ENCODE assay signal across 8 cellular contexts in the genomic region with DNA sequence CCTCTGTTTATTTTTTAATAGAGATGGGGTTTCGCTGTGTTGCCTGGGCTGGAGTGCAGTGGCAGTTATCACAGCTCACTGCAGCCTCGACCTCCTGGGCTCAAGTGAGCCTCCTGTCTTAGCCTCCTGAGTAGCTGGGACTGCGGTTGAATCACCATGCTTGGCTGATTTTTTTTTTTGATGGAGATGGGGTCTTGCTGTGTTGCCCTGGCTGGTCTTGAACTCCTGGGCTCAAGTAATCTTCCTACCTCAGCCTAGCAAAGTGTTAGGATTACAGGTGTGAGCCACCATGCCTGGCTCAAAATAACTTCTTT. TPM values are rescaled to one million over a fixed set of nuclear protein-coding genes. Genes with fewer than 3 reads are reported as not detected.
DNase-seq lines count a peak whose midpoint lies in the region; ATAC-seq and TF ChIP-seq lines count a peak whose summit lies in the region.

No MANE protein-coding gene starts in this region.

- H3K4me1 Mint-ChIP-seq in activated CD8-positive, alpha-beta T cell treated with anti-CD3 and anti-CD28 coated beads for 36 hours (ENCODE audit: low read depth), result peaks cover 46% of the 10 kb centered on the region

- intact Hi-C loops in activated CD8-positive, alpha-beta T cell treated with anti-CD3 and anti-CD28 coated beads for 36 hours (cut with micrococcal nuclease), result loop anchor here (10.0 kb wide), 1 partner anchor 160 kb away; a partner anchor contains a TSS

- DNase-seq in GM06990 (ENCODE audit: extremely low read depth, insufficient read length) (no peak), fibroblast of villous mesenchyme (ENCODE audit: low read depth) (no peak), skeletal muscle cell (ENCODE audit: low read depth) (no peak), NCI-H345 treated with DMSO at 0.1 percent for 48 hours (lab: John Stamatoyannopoulos, UW; ENCODE audit: unreplicated experiment) (no peak), hippocampal formation (lab: John Stamatoyannopoulos, UW) (no peak), SK-N-DZ (ENCODE audit: low spot score) (no peak), NCI-H510A (lab: John Stamatoyannopoulos, UW) (no peak)
- DNase-seq in activated CD8-positive, alpha-beta T cell treated with anti-CD3 and anti-CD28 coated beads for 36 hours, result no peak

- peaks cover 12% of the 10 kb centered on the region for H3K36me3 Mint-ChIP-seq in activated CD8-positive, alpha-beta T cell treated with anti-CD3 and anti-CD28 coated beads for 36 hours (ENCODE audit: low read depth)

- TF ChIP-seq CTCF in GM06990 (IDR thresholded peaks at IDR 0.05; ENCODE audit: insufficient read depth, low read length, poor library complexity, severe bottlenecking), result no peak
- no peak for TF ChIP-seq CTCF in activated CD8-positive, alpha-beta T cell treated with anti-CD3 and anti-CD28 coated beads for 36 hours (IDR thresholded peaks at IDR 0.05)
- TF ChIP-seq CTCF in fibroblast of villous mesenchyme (IDR thresholded peaks at IDR 0.05; ENCODE audit: insufficient read depth, low read depth, low read length), result no peak

- H3K4me3 Mint-ChIP-seq in activated CD8-positive, alpha-beta T cell treated with anti-CD3 and anti-CD28 coated beads for 36 hours, result peak overlapping the region; percentile 73

- POLR2A ChIA-PET in activated CD8-positive, alpha-beta T cell treated with anti-CD3 and anti-CD28 coated beads for 36 hours (lab: Charles Lee), result interaction anchor here (0.7 to 2.0 kb wide), 4 partner anchors 16 to 123 kb away, joined by 3 to 10 read pairs (median 4); a partner anchor contains a TSS

- no peak for ATAC-seq in activated CD8-positive, alpha-beta T cell treated with anti-CD3 and anti-CD28 coated beads for 36 hours

- CTCF ChIA-PET in activated CD8-positive, alpha-beta T cell treated with anti-CD3 and anti-CD28 coated beads for 36 hours (lab: Charles Lee), result interaction anchor here (1.7 to 2.1 kb wide), 4 partner anchors 14 to 113 kb away, joined by 4 to 11 read pairs (median 6); no protein-coding TSS in a partner anchor

- peak overlapping the region; percentile 83 for H3K27ac Mint-ChIP-seq in activated CD8-positive, alpha-beta T cell treated with anti-CD3 and anti-CD28 coated beads for 36 hours

- no peaks in the 10 kb centered on the region for H3K27me3 ChIP-seq in GM06990 (replicated peaks; ENCODE audit: control insufficient read depth, insufficient read depth, low read length)

- H3K4me3 ChIP-seq in GM06990 (replicated peaks; ENCODE audit: low read depth, low read length), result peak overlapping the region; percentile 2; the same call in 1 of the 2 replicates
- peak overlapping the region; percentile 62 for H3K4me3 ChIP-seq in fibroblast of villous mesenchyme (ENCODE audit: low read depth, low read length)
- H3K4me3 ChIP-seq in skeletal muscle cell (ENCODE audit: low read depth, low read length), result peak overlapping the region; percentile 43

- no peaks in the 10 kb centered on the region for H3K27me3 Mint-ChIP-seq in activated CD8-positive, alpha-beta T cell treated with anti-CD3 and anti-CD28 coated beads for 36 hours

- no peaks in the 10 kb centered on the region for H3K9me3 Mint-ChIP-seq in activated CD8-positive, alpha-beta T cell treated with anti-CD3 and anti-CD28 coated beads for 36 hours

- H3K36me3 ChIP-seq in GM06990 (ENCODE audit: control insufficient read depth, insufficient read depth, low read length), result no peaks in the 10 kb centered on the region

RNA-seq across cellular contexts. Expression of a gene that starts 8.1 kb away (rescaled TPM):
- total RNA-seq in activated CD8-positive, alpha-beta T cell treated with anti-CD3 and anti-CD28 coated beads for 36 hours, result 10 to 100 TPM; 14.8 to 17.0 TPM
- total RNA-seq in fibroblast of villous mesenchyme, result 3.5 and 4.2 TPM in 2 replicates
- 3.9 and 4.9 TPM in 2 replicates for polyA plus RNA-seq in SK-N-DZ (2014; cell fraction: cytosol; rRNA removed)
- polyA plus RNA-seq in SK-N-DZ (2014; cell fraction: nucleus; rRNA removed), result 9.2 and 20.0 TPM in 2 replicates

RNA-seq across cellular contexts. Expression of a gene that starts 35.2 kb away (rescaled TPM):
- 10 to 100 TPM; 55.5 to 56.6 TPM for total RNA-seq in activated CD8-positive, alpha-beta T cell treated with anti-CD3 and anti-CD28 coated beads for 36 hours
- 66.7 and 75.1 TPM in 2 replicates for total RNA-seq in fibroblast of villous mesenchyme
- 33.9 and 42.8 TPM in 2 replicates for polyA plus RNA-seq in SK-N-DZ (2014; cell fraction: cytosol; rRNA removed)
- 19.8 and 21.4 TPM in 2 replicates for polyA plus RNA-seq in SK-N-DZ (2014; cell fraction: nucleus; rRNA removed)

Comparison
In these comparisons a context has a peak if more than half of its experiments do, and no peak if none do; other contexts are left out.
1. H3K4me3 ChIP-seq: peak in every context shown above with its lines; median percentile 62 in fibroblast of villous mesenchyme; 43 in skeletal muscle cell; 2 in GM06990.